In genomic region chr1:21767106-21767505, GRCh38 we compare ENCODE assay signal across 1 cellular context.
TF ChIP-seq lines count a peak whose summit lies in the region.

No MANE protein-coding gene starts in this region.

TF ChIP-seq in Ishikawa, 13 proteins besides CTCF, POLR2A, EP300 and RAD21:
- TF ChIP-seq CEBPB (IDR thresholded peaks at IDR 0.05): peak; percentile 77
